ENCODE assay signal across 16 cellular contexts in the genomic region with DNA sequence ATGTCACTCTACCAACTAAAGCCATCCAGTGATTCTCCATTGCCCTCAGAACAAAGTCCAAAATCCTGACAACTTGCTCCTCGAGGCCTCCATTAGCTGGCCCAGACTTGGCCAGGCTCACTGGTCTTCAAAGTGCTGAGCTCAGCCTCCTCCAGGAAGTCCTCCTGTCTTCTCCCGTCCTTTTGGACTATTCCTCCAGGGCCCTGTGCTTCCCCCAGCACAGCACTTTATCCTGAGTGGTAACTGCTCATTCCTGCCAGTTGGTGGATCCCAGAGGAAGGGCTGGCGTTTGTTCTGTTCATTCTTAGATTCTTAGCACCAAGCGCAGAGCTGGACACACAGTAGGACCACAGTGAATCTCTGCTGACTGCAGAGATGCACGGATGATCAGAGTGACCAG.
DNase-seq lines count a peak whose midpoint lies in the region; ATAC-seq, FAIRE-seq and TF ChIP-seq lines count a peak whose summit lies in the region.
"Had no signal": no experiment of that assay in that cellular context is flagged by ENCODE, and none has a peak within 500 bp of the region (broad histone marks: within the 10 kb centered on the region; RNA-seq: fewer than 3 reads in every experiment).

No MANE protein-coding gene starts in this region.

- intact Hi-C loops in left colon (cut with DNase I, micrococcal nuclease): no loop called here

- H3K4me3 ChIP-seq in BJ (ENCODE audit: low read depth, low read length): no peak overlapping the region
- no peak overlapping the region for H3K4me3 ChIP-seq in WERI-Rb-1 (ENCODE audit: low read depth, low read length)
- no peak overlapping the region for H3K4me3 ChIP-seq in fibroblast of lung (replicated peaks in 1 of 4; ENCODE audit: control extremely low read depth in 1 of 4, insufficient read depth in 1 of 4, low read depth in 3 of 4, low read length in 4 of 4)
- H3K4me3 ChIP-seq: GM12878 had no signal

- H3K9ac ChIP-seq in fibroblast of lung (ENCODE audit: insufficient read depth, low read length): no peak overlapping the region
- H3K9ac ChIP-seq: SK-N-SH had no signal

- H3K36me3 ChIP-seq in BJ (ENCODE audit: control insufficient read depth, insufficient read depth, low read length) (no peaks in the 10 kb centered on the region), WERI-Rb-1 (no peaks in the 10 kb centered on the region), fibroblast of lung (ENCODE audit: control insufficient read depth, insufficient read depth, low read length) (no peaks in the 10 kb centered on the region)

- H2AFZ ChIP-seq in fibroblast of lung (ENCODE audit: low read length): no peak overlapping the region

- H3K27ac ChIP-seq in WERI-Rb-1 (no peak overlapping the region), fibroblast of lung (ENCODE audit: insufficient read depth, low read length) (no peak overlapping the region)

- POLR2A ChIA-PET in BJ (lab: Charles Lee): no interaction called here

- H3K27me3 Mint-ChIP-seq in osteocyte (ENCODE audit: unreplicated experiment): no peaks in the 10 kb centered on the region

- DNase-seq in BJ (ENCODE audit: low read depth): no peak
- no peak for DNase-seq in WERI-Rb-1
- DNase-seq in fibroblast of lung (ENCODE audit: low read depth in 2 of 2): peak in 1 of 2 donors; percentile 4
- peak; percentile 46 for DNase-seq in osteocyte (ENCODE audit: extremely low spot score, unreplicated experiment)
- no peak for DNase-seq in left colon
- no peak for DNase-seq in GM12892 (ENCODE audit: insufficient read length)
- no peak for DNase-seq in GOT3 (lab: John Stamatoyannopoulos, UW)
- DNase-seq: activated CD8-positive, alpha-beta T cell treated with anti-CD3 and anti-CD28 coated beads, Interleukin-2, amount 10 ng/mL, durations not matched to agents 7 days and 5 days; HFFc6; NCI-H1417; NCI-H2227 treated with DMSO at 0.1 percent for 48 hours; SK-N-SH; stimulated activated naive B cell treated with anti-CD40 and anti-IgM and Interleukin-4, amounts not matched to agents 10 μg/mL and 1 μg/mL and 100 μg/mL, for 72 hours had no signal

- CTCF ChIA-PET in BJ (lab: Yijun Ruan, JAX): interaction anchor here (0.9 kb wide), 1 partner anchor 28 kb away, joined by 3 read pairs; no protein-coding TSS in a partner anchor

- no peaks in the 10 kb centered on the region for H3K4me1 ChIP-seq in fibroblast of lung (ENCODE audit: control insufficient read depth, extremely low read depth, insufficient read depth, low read length)

- FAIRE-seq in GM12892 (lab: Jason Lieb, UNC): no peak
- FAIRE-seq: GM12878 had no signal

- TF ChIP-seq POLR2A in GM12892 (IDR thresholded peaks at IDR 0.05; ENCODE audit: low read depth, low read length): no peak

- H3K4me1 Mint-ChIP-seq in osteocyte (ENCODE audit: unreplicated experiment): no peaks in the 10 kb centered on the region
- H3K4me1 Mint-ChIP-seq: stimulated activated naive B cell treated with anti-CD40 and anti-IgM and Interleukin-4, amounts not matched to agents 10 μg/mL and 1 μg/mL and 100 μg/mL, for 72 hours had no signal

- no peak for ATAC-seq in left colon
- no peak for ATAC-seq in HG03520 (IDR thresholded peaks at IDR 0.05; ENCODE audit: unreplicated experiment)
- ATAC-seq: activated CD8-positive, alpha-beta T cell treated with anti-CD3 and anti-CD28 coated beads, Interleukin-2, amount 10 ng/mL, durations not matched to agents 7 days and 5 days; GM12878; stimulated activated naive B cell treated with anti-CD40 and anti-IgM and Interleukin-4, amounts not matched to agents 10 μg/mL and 1 μg/mL and 100 μg/mL, for 72 hours had no signal

- peaks cover 3% of the 10 kb centered on the region for H3K9me3 ChIP-seq in WERI-Rb-1 (ENCODE audit: severe bottlenecking)
- H3K9me3 ChIP-seq in fibroblast of lung (ENCODE audit: control insufficient read depth, insufficient read depth, low read depth, low read length): no peaks in the 10 kb centered on the region
- H3K9me3 ChIP-seq: SK-N-SH had no signal

- H3K4me3 Mint-ChIP-seq in osteocyte (ENCODE audit: unreplicated experiment): no peak overlapping the region
- H3K4me3 Mint-ChIP-seq: activated CD8-positive, alpha-beta T cell treated with anti-CD3 and anti-CD28 coated beads, Interleukin-2, amount 10 ng/mL, durations not matched to agents 7 days and 5 days; activated T-helper 1 cell treated with anti-CD3 and anti-CD28 coated beads, Interleukin-12 subunit alpha, Interleukin-12 subunit beta, Interleukin-2, Interleukin-4 antibody, amounts not matched to agents 30 ng/mL and 10 ng/mL and 1 ng/mL, durations not matched to agents 14 hours and 24 hours and 36 hours; HFFc6; stimulated activated naive B cell treated with anti-CD40 and anti-IgM and Interleukin-4, amounts not matched to agents 10 μg/mL and 1 μg/mL and 100 μg/mL, for 72 hours had no signal

- TF ChIP-seq CTCF in BJ (IDR thresholded peaks at IDR 0.05; ENCODE audit: insufficient read depth, low read depth, low read length) (peak; percentile 12; the same call in 1 of the 2 replicates), WERI-Rb-1 (IDR thresholded peaks at IDR 0.05; ENCODE audit: low read depth, low read length) (0 out of 2 replicates have a peak, but pooled peaks have one; percentile 15), fibroblast of lung (conservative IDR thresholded peaks at IDR 0.05 in 1 of 2, IDR thresholded peaks at IDR 0.05 in 1 of 2; ENCODE audit: low read depth in 1 of 2, low read length in 2 of 2) (peak; percentile 15 to 39), osteocyte (IDR thresholded peaks at IDR 0.05) (no peak)

- H3K9me3 Mint-ChIP-seq in osteocyte (ENCODE audit: unreplicated experiment): peaks cover 7% of the 10 kb centered on the region
- H3K9me3 Mint-ChIP-seq: activated T-helper 1 cell treated with anti-CD3 and anti-CD28 coated beads, Interleukin-12 subunit alpha, Interleukin-12 subunit beta, Interleukin-2, Interleukin-4 antibody, amounts not matched to agents 30 ng/mL and 10 ng/mL and 1 ng/mL, durations not matched to agents 14 hours and 24 hours and 36 hours had no signal

- no peak overlapping the region for H3K4me2 ChIP-seq in fibroblast of lung (ENCODE audit: extremely low read depth, insufficient read depth, low read length)
- H3K4me2 ChIP-seq: SK-N-SH had no signal

- no peak overlapping the region for H3K27ac Mint-ChIP-seq in osteocyte (ENCODE audit: unreplicated experiment)
- H3K27ac Mint-ChIP-seq: activated CD8-positive, alpha-beta T cell treated with anti-CD3 and anti-CD28 coated beads, Interleukin-2, amount 10 ng/mL, durations not matched to agents 7 days and 5 days; activated T-helper 1 cell treated with anti-CD3 and anti-CD28 coated beads, Interleukin-12 subunit alpha, Interleukin-12 subunit beta, Interleukin-2, Interleukin-4 antibody, amounts not matched to agents 30 ng/mL and 10 ng/mL and 1 ng/mL, durations not matched to agents 14 hours and 24 hours and 36 hours; HFFc6; stimulated activated naive B cell treated with anti-CD40 and anti-IgM and Interleukin-4, amounts not matched to agents 10 μg/mL and 1 μg/mL and 100 μg/mL, for 72 hours had no signal

- H3K79me2 ChIP-seq in fibroblast of lung (ENCODE audit: control insufficient read depth, insufficient read depth, low read length): no peaks in the 10 kb centered on the region

- H3K27me3 ChIP-seq in BJ (ENCODE audit: control insufficient read depth, insufficient read depth, low read length) (no peaks in the 10 kb centered on the region), WERI-Rb-1 (ENCODE audit: insufficient read depth, low read depth, severe bottlenecking) (no peaks in the 10 kb centered on the region), fibroblast of lung (ENCODE audit: control insufficient read depth, insufficient read depth, low read length) (no peaks in the 10 kb centered on the region)

- no peaks in the 10 kb centered on the region for H4K20me1 ChIP-seq in fibroblast of lung (ENCODE audit: control insufficient read depth, extremely low read depth, insufficient read depth, low read length)

- H3K36me3 Mint-ChIP-seq in osteocyte (ENCODE audit: unreplicated experiment): no peaks in the 10 kb centered on the region
- H3K36me3 Mint-ChIP-seq: stimulated activated naive B cell treated with anti-CD40 and anti-IgM and Interleukin-4, amounts not matched to agents 10 μg/mL and 1 μg/mL and 100 μg/mL, for 72 hours had no signal
